In the genomic region with DNA sequence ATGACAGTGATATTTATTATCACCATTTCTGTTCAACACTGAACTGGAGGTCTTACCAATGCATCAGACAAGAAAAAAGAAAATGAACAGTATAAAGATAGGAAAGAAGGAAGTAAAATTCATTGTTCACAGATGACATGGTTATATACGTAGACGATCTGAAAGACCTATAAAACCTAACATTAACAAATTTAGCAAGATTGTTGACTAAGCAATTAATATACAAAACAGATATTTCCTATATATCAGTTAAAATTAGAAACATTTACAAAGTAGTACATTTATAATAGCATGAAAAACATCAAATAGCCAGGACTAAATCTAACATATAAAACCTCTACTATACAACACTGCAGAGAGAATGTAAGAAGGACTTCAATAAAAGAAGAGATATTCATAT, we compare ENCODE assay signal across 19 cellular contexts.
DNase-seq lines count a peak whose midpoint lies in the region; ATAC-seq, FAIRE-seq and TF ChIP-seq lines count a peak whose summit lies in the region.
"Had no signal": no experiment of that assay in that cellular context is flagged by ENCODE, and none has a peak within 500 bp of the region (broad histone marks: within the 10 kb centered on the region; RNA-seq: fewer than 3 reads in every experiment).

No MANE protein-coding gene starts in this region.

- no peak overlapping the region for H3K27ac ChIP-seq in A549
- H3K27ac ChIP-seq in GM12878 (ENCODE audit: control insufficient read depth, insufficient read depth) = no peak overlapping the region
- H3K27ac ChIP-seq in small intestine (ENCODE audit: low read depth in 1 of 2, low read length in 1 of 2) = no peak overlapping the region

- H2AFZ ChIP-seq in GM12878 (ENCODE audit: control insufficient read depth, low read depth, low read length) = no peak overlapping the region

- 83% methylated on average over 2 of the region's 2 CpGs for WGBS in A549 (ENCODE audit: missing lambda C conversion rate)
- WGBS in GM12878 (ENCODE audit: insufficient coverage, insufficient replicate concordance, low lambda C conversion rate, missing lambda C conversion rate) = 46% methylated on average over 2 of the region's 2 CpGs
- 45 to 77% (median 51%) methylated on average over 2 of the region's 2 CpGs for WGBS in small intestine, 3 donors

- FAIRE-seq in A549 (lab: Jason Lieb, UNC) (no peak), GM12892 (lab: Jason Lieb, UNC) (peak; percentile 42), GM12878 (lab: Jason Lieb, UNC) (peak; percentile 41), small intestine (lab: Jason Lieb, UNC) (peak; percentile 30)
- FAIRE-seq: GM12891 had no signal

- H3K4me2 ChIP-seq in A549 = no peak overlapping the region
- H3K4me2 ChIP-seq in GM12878 (ENCODE audit: control insufficient read depth, insufficient read depth) = no peak overlapping the region

- CTCF ChIA-PET in A549 (lab: Yijun Ruan, JAX) (no interaction called here), GM12878 (lab: Yijun Ruan, JAX) (no interaction called here)

- RAD21 ChIA-PET in GM12878 (lab: Charles Lee; ENCODE audit: unreplicated experiment) = no interaction called here

- H3K4me3 ChIP-seq in A549 (no peak overlapping the region), GM12878 (no peak overlapping the region), small intestine (ENCODE audit: low read depth in 1 of 2, low read length in 2 of 2) (no peak overlapping the region)
- H3K4me3 ChIP-seq: HAP-1 had no signal

- H3K9me3 ChIP-seq in A549 (no peaks in the 10 kb centered on the region), GM12878 (replicated peaks; ENCODE audit: control insufficient read depth, insufficient read depth, low read length) (no peaks in the 10 kb centered on the region), small intestine (ENCODE audit: control insufficient read depth, low read depth) (no peaks in the 10 kb centered on the region)
- H3K9me3 ChIP-seq: HAP-1 had no signal

- H3K36me3 ChIP-seq in GM12878 (ENCODE audit: control insufficient read depth in 2 of 2, insufficient read depth in 2 of 2, low read length in 1 of 2) (peaks cover 0 to 7% of the 10 kb centered on the region in 2 experiments; a peak in 1 of 4 replicates), small intestine (ENCODE audit: control insufficient read depth in 2 of 2, insufficient read depth in 2 of 2, low read length in 2 of 2) (peaks cover 0 to 7% of the 10 kb centered on the region in 2 donors)
- H3K36me3 ChIP-seq: HAP-1 had no signal

- TF ChIP-seq EP300 in A549 (IDR thresholded peaks at IDR 0.05) = no peak
- no peak for TF ChIP-seq EP300 in GM12878 (IDR thresholded peaks at IDR 0.05; ENCODE audit: borderline replicate concordance in 1 of 2, control insufficient read depth in 1 of 2, low read depth in 2 of 2, low read length in 2 of 2)

- in situ Hi-C loops in GM12878 (cut with MboI) = no loop called here

- no peak overlapping the region for H3K9ac ChIP-seq in GM12878 (ENCODE audit: control insufficient read depth, insufficient read depth, low read length)

- no TSS peak for BruUV-seq in GM12878 (replicated peaks; lab: Mats Ljungman, UMichigan)

- POLR2A ChIA-PET in A549 (lab: Yijun Ruan, JAX) (no interaction called here), GM12878 (lab: Charles Lee) (no interaction called here)

- ATAC-seq in A549 (no peak), GM12878 (no peak), HG03521 (IDR thresholded peaks at IDR 0.05; ENCODE audit: unreplicated experiment) (no peak)

- TF ChIP-seq RAD21 in A549 (conservative IDR thresholded peaks at IDR 0.05 in 1 of 2, IDR thresholded peaks at IDR 0.05 in 1 of 2) (no peak), GM12878 (IDR thresholded peaks at IDR 0.05; ENCODE audit: insufficient read depth, low read depth, low read length) (no peak)

- no peaks in the 10 kb centered on the region for H3K27me3 ChIP-seq in GM12878 (replicated peaks in 1 of 2; ENCODE audit: control insufficient read depth in 2 of 2, insufficient read depth in 2 of 2, low read length in 1 of 2)
- H3K27me3 ChIP-seq in small intestine (ENCODE audit: control insufficient read depth in 2 of 2, insufficient read depth in 2 of 2, low read length in 2 of 2) = no peaks in the 10 kb centered on the region

- no peak for TF ChIP-seq POLR2A in A549 (IDR thresholded peaks at IDR 0.05; ENCODE audit: low read length)
- TF ChIP-seq POLR2A in GM12892 (IDR thresholded peaks at IDR 0.05; ENCODE audit: low read depth, low read length) = no peak
- no peak for TF ChIP-seq POLR2A in GM12878 (IDR thresholded peaks at IDR 0.05; ENCODE audit: low read depth, low read length)

- no peak for DNase-seq in A549 (ENCODE audit: low read depth in 1 of 2, low spot score in 1 of 2)
- DNase-seq in GM12892 (ENCODE audit: insufficient read length) = no peak
- no peak for DNase-seq in GM12878 (ENCODE audit: low read depth, low spot score)
- no peak for DNase-seq in small intestine
- DNase-seq in activated effector memory CD4-positive, alpha-beta T cell treated with anti-CD3 and anti-CD28 coated beads, Interleukin-2, amount 50 U/mL, for 16 hours = no peak
- no peak for DNase-seq in HT-29 (ENCODE audit: low spot score)
- DNase-seq: 8988T; C1 segment of cervical spinal cord; Calu3; CD4-positive, alpha-beta memory T cell; COR-L47; DMS153; DND-41; GDM1; GOT3; HFFc6 had no signal

- SMC1A ChIA-PET in GM12878 (lab: Charles Lee; ENCODE audit: uncharacterized antibody, unreplicated experiment) = interaction anchor here (0.5 kb wide), 1 partner anchor 12 kb away, joined by 3 read pairs; no protein-coding TSS in a partner anchor

- intact Hi-C loops in GM12878 (cut with micrococcal nuclease; ENCODE audit: unreplicated experiment) = no loop called here

- H3K4me1 ChIP-seq in A549 (peaks cover 7% of the 10 kb centered on the region), GM12878 (ENCODE audit: control insufficient read depth, insufficient read depth, low read length) (no peaks in the 10 kb centered on the region), small intestine (ENCODE audit: control insufficient read depth in 2 of 2, insufficient read depth in 1 of 2, low read depth in 1 of 2, low read length in 1 of 2) (no peaks in the 10 kb centered on the region)
- H3K4me1 ChIP-seq: HAP-1 had no signal

- no peaks in the 10 kb centered on the region for H3K79me2 ChIP-seq in GM12878 (ENCODE audit: control insufficient read depth, insufficient read depth, low read length)

- TF ChIP-seq CTCF in A549 (IDR thresholded peaks at IDR 0.05) = no peak
- no peak for TF ChIP-seq CTCF in GM12878 (IDR thresholded peaks at IDR 0.05 in 2 of 3, conservative IDR thresholded peaks at IDR 0.05 in 1 of 3; ENCODE audit: control insufficient read depth in 2 of 3, extremely low read depth in 1 of 3, insufficient read depth in 1 of 3, low read depth in 3 of 3, low read length in 3 of 3)

- no peaks in the 10 kb centered on the region for H4K20me1 ChIP-seq in GM12878 (ENCODE audit: control insufficient read depth, insufficient read depth)

TF ChIP-seq in A549, 52 proteins besides CTCF, POLR2A, EP300 and RAD21:
- TF ChIP-seq, protein P1, sequence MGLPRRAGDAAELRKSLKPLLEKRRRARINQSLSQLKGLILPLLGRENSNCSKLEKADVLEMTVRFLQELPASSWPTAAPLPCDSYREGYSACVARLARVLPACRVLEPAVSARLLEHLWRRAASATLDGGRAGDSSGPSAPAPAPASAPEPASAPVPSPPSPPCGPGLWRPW (IDR thresholded peaks at IDR 0.05) = no peak
- TF ChIP-seq KDM5A (IDR thresholded peaks at IDR 0.05) (no peak), MAFK (IDR thresholded peaks at IDR 0.05; ENCODE audit: partially characterized antibody) (peak; percentile 38)

TF ChIP-seq in GM12878, 131 proteins besides CTCF, POLR2A, EP300 and RAD21:
- TF ChIP-seq ZBED1 (IDR thresholded peaks at IDR 0.05; ENCODE audit: borderline replicate concordance) = no peak
- TF ChIP-seq TCF3 (IDR thresholded peaks at IDR 0.05; ENCODE audit: borderline replicate concordance, insufficient read depth, low read depth, low read length) = no peak
- no peak for TF ChIP-seq HDGF (IDR thresholded peaks at IDR 0.05)
- TF ChIP-seq NFIC (IDR thresholded peaks at IDR 0.05; ENCODE audit: low read depth, low read length) = no peak
- no peak for TF ChIP-seq SUPT20H (IDR thresholded peaks at IDR 0.05; ENCODE audit: borderline replicate concordance, control insufficient read depth, low read depth, low read length)
- no peak for TF ChIP-seq POLR2AphosphoS5 (IDR thresholded peaks at IDR 0.05; ENCODE audit: low read length)
- TF ChIP-seq RELA (IDR thresholded peaks at IDR 0.05; ENCODE audit: borderline replicate concordance, partially characterized antibody) = no peak
- TF ChIP-seq FOXM1 (IDR thresholded peaks at IDR 0.05; ENCODE audit: low read depth, low read length) = no peak
- no peak for TF ChIP-seq ZNF384 (IDR thresholded peaks at IDR 0.05; ENCODE audit: borderline replicate concordance, low read depth, low read length)
- TF ChIP-seq JUNB (IDR thresholded peaks at IDR 0.05) = no peak
- TF ChIP-seq SMARCA5 (IDR thresholded peaks at IDR 0.05) = no peak
- TF ChIP-seq, protein P2, sequence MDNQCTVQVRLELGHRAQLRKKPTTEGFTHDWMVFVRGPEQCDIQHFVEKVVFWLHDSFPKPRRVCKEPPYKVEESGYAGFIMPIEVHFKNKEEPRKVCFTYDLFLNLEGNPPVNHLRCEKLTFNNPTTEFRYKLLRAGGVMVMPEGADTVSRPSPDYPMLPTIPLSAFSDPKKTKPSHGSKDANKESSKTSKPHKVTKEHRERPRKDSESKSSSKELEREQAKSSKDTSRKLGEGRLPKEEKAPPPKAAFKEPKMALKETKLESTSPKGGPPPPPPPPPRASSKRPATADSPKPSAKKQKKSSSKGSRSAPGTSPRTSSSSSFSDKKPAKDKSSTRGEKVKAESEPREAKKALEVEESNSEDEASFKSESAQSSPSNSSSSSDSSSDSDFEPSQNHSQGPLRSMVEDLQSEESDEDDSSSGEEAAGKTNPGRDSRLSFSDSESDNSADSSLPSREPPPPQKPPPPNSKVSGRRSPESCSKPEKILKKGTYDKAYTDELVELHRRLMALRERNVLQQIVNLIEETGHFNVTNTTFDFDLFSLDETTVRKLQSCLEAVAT (IDR thresholded peaks at IDR 0.05) = no peak
TF ChIP-seq in GM12878: peak in this region for 0.
